ENCODE assay signal across 8 cellular contexts in genomic region chr22:37193629-37194191, GRCh38. TPM values are rescaled to one million over a fixed set of nuclear protein-coding genes. Genes with fewer than 3 reads are reported as not detected.
DNase-seq lines count a peak whose midpoint lies in the region; ATAC-seq and TF ChIP-seq lines count a peak whose summit lies in the region.

No MANE protein-coding gene starts in this region.

- no peaks in the 10 kb centered on the region for H3K27me3 Mint-ChIP-seq in T-helper 1 cell treated with Interleukin-12 subunit alpha and Interleukin-12 subunit beta and Interleukin-4 antibody, amounts not matched to agents 30 μg/mL and 1 μg/mL, for 36 hours (ENCODE audit: low read depth)
- H3K27me3 Mint-ChIP-seq in effector memory CD8-positive, alpha-beta T cell, result no peaks in the 10 kb centered on the region

- H3K4me2 ChIP-seq in PC-9, result no peak overlapping the region

- CTCF ChIA-PET in PC-9 (lab: Charles Lee), result no interaction called here

- peaks cover 74% of the 10 kb centered on the region for H3F3A ChIP-seq in PC-9 (ENCODE audit: insufficient read depth, low read depth)

- no peaks in the 10 kb centered on the region for H3K9me3 ChIP-seq in PC-9 (ENCODE audit: insufficient read depth, low read depth)

- H3K4me3 ChIP-seq in GM12865 (ENCODE audit: low read depth, low read length), result no peak overlapping the region
- no peak overlapping the region for H3K4me3 ChIP-seq in PC-9

- H3K27me3 ChIP-seq in PC-9 (ENCODE audit: insufficient read depth, low read depth), result no peaks in the 10 kb centered on the region

- H2AFZ ChIP-seq in PC-9, result no peak overlapping the region

- H3K4me1 ChIP-seq in PC-9 (replicated peaks; ENCODE audit: insufficient read depth), result peaks cover 89% of the 10 kb centered on the region

- no peaks in the 10 kb centered on the region for H3K9me3 Mint-ChIP-seq in T-helper 1 cell treated with Interleukin-12 subunit alpha and Interleukin-12 subunit beta and Interleukin-4 antibody, amounts not matched to agents 30 μg/mL and 1 μg/mL, for 36 hours
- no peaks in the 10 kb centered on the region for H3K9me3 Mint-ChIP-seq in effector memory CD8-positive, alpha-beta T cell

- DNase-seq in GM12865 (ENCODE audit: low read depth), result peak; percentile 49
- peak; percentile 14 to 47 (median 17) for DNase-seq in effector memory CD8-positive, alpha-beta T cell
- DNase-seq in stimulated activated CD4-positive, alpha-beta T cell treated with anti-CD3 and anti-CD28 coated beads, Interleukin-12 subunit alpha, Interleukin-12 subunit beta, amount 100 ng/mL, for 4 hours, result peak; percentile 33
- DNase-seq in PC-9, result no peak
- no peak for DNase-seq in COR-L47 (lab: John Stamatoyannopoulos, UW)

- BruUV-seq in PC-9 (replicated peaks; lab: Mats Ljungman, UMichigan), result no TSS peak

- H3K79me2 ChIP-seq in PC-9 (ENCODE audit: low read depth), result peaks cover 28% of the 10 kb centered on the region; the same call in 1 of the 2 replicates

- H3K36me3 ChIP-seq in PC-9 (ENCODE audit: low read depth), result no peaks in the 10 kb centered on the region; the same call in 1 of the 2 replicates

- ATAC-seq in effector memory CD8-positive, alpha-beta T cell (replicated peaks), result peak; percentile 52
- ATAC-seq in HG02763 (IDR thresholded peaks at IDR 0.05; ENCODE audit: unreplicated experiment) (no peak), GM21723 (IDR thresholded peaks at IDR 0.05; ENCODE audit: unreplicated experiment) (no peak)

- no peaks in the 10 kb centered on the region for H3K9me2 ChIP-seq in PC-9 (ENCODE audit: insufficient read depth)

- H3K4me1 Mint-ChIP-seq in T-helper 1 cell treated with Interleukin-12 subunit alpha and Interleukin-12 subunit beta and Interleukin-4 antibody, amounts not matched to agents 30 μg/mL and 1 μg/mL, for 36 hours (ENCODE audit: low read depth), result peaks cover 39% of the 10 kb centered on the region
- H3K4me1 Mint-ChIP-seq in effector memory CD8-positive, alpha-beta T cell (ENCODE audit: low read depth in 2 of 2), result peaks cover 31 to 43% of the 10 kb centered on the region in 2 donors

- no peak overlapping the region for H3K27ac ChIP-seq in PC-9

- peaks cover 6% of the 10 kb centered on the region for H3K36me3 Mint-ChIP-seq in T-helper 1 cell treated with Interleukin-12 subunit alpha and Interleukin-12 subunit beta and Interleukin-4 antibody, amounts not matched to agents 30 μg/mL and 1 μg/mL, for 36 hours (ENCODE audit: low read depth)
- H3K36me3 Mint-ChIP-seq in effector memory CD8-positive, alpha-beta T cell (ENCODE audit: insufficient read depth), result peaks cover 3% of the 10 kb centered on the region

- TF ChIP-seq CTCF in GM12865 (IDR thresholded peaks at IDR 0.05; ENCODE audit: insufficient read depth, low read depth, low read length, missing control alignments) (no peak), PC-9 (conservative IDR thresholded peaks at IDR 0.05) (no peak)

- intact Hi-C loops in PC-9 (cut with micrococcal nuclease; ENCODE audit: unreplicated experiment), result loop anchor here (10.0 kb wide), 1 partner anchor 261 kb away; no protein-coding TSS in a partner anchor

- H3K4me3 Mint-ChIP-seq in T-helper 1 cell treated with Interleukin-12 subunit alpha and Interleukin-12 subunit beta and Interleukin-4 antibody, amounts not matched to agents 30 μg/mL and 1 μg/mL, for 36 hours, result peak overlapping the region; percentile 38
- H3K4me3 Mint-ChIP-seq in effector memory CD8-positive, alpha-beta T cell, result peak overlapping the region; percentile 19 to 58

- POLR2A ChIA-PET in PC-9 (lab: Charles Lee; ENCODE audit: unreplicated experiment), result no interaction called here

- peak overlapping the region; percentile 73 for H3K27ac Mint-ChIP-seq in T-helper 1 cell treated with Interleukin-12 subunit alpha and Interleukin-12 subunit beta and Interleukin-4 antibody, amounts not matched to agents 30 μg/mL and 1 μg/mL, for 36 hours
- H3K27ac Mint-ChIP-seq in effector memory CD8-positive, alpha-beta T cell, result peak overlapping the region; percentile 78 to 91

- no peaks in the 10 kb centered on the region for H4K20me1 ChIP-seq in PC-9 (ENCODE audit: insufficient read depth)

RNA-seq across cellular contexts. Expression of gene C1QTNF6, which starts 5.7 kb away (rescaled TPM):
- 72.2 and 85.9 TPM in 2 replicates for total RNA-seq in PC-9 (2021)

RNA-seq across cellular contexts. Expression of gene SSTR3, which starts 18.6 kb away (rescaled TPM):
- not detected in 2 replicates for total RNA-seq in PC-9 (2021)

RNA-seq across cellular contexts. Expression of gene IL2RB, which starts 44.0 kb away (rescaled TPM):
- total RNA-seq in PC-9 (2021), result 0.46 and 1.0 TPM in 2 replicates

RNA-seq across cellular contexts. Expression of gene RAC2, which starts 50.4 kb away (rescaled TPM):
- total RNA-seq in PC-9 (2021), result 79.9 and 90.5 TPM in 2 replicates

Comparison
In these comparisons a context has a peak if more than half of its experiments do, and no peak if none do; other contexts are left out.
1. DNase-seq: peak in GM12865 (single experiment), effector memory CD8-positive, alpha-beta T cell (3 of 3) and stimulated activated CD4-positive, alpha-beta T cell treated with anti-CD3 and anti-CD28 coated beads, Interleukin-12 subunit alpha, Interleukin-12 subunit beta, amount 100 ng/mL, for 4 hours (single experiment); none in PC-9 (0 of 2) and COR-L47 (single experiment).